Comparison of ENCODE assay signal across 1 cellular context in genomic region chr11:75241036-75241905, GRCh38.
TF ChIP-seq lines count a peak whose summit lies in the region.

No MANE protein-coding gene starts in this region.

TF ChIP-seq in HepG2, 621 proteins besides CTCF, POLR2A, EP300 and RAD21 (continued from another document and continues in another):
- no peak for TF ChIP-seq ZBTB4 (CRISPR knock-in tag; IDR thresholded peaks at IDR 0.05; ENCODE audit: borderline replicate concordance)
- TF ChIP-seq TSC22D2 (CRISPR knock-in tag; IDR thresholded peaks at IDR 0.05; ENCODE audit: borderline replicate concordance), result peak; percentile 41; the same call in 1 of the 2 replicates
- no peak for TF ChIP-seq BORCS8-MEF2B (CRISPR knock-in tag; IDR thresholded peaks at IDR 0.05)
- no peak for TF ChIP-seq MED1 (CRISPR knock-in tag; IDR thresholded peaks at IDR 0.05)
- peak; percentile 59; the same call in 1 of the 2 replicates for TF ChIP-seq MAZ (IDR thresholded peaks at IDR 0.05; ENCODE audit: borderline replicate concordance, low read depth, low read length)
- peak; percentile 80; the same call in 1 of the 2 replicates for TF ChIP-seq MAZ (CRISPR knock-in tag; IDR thresholded peaks at IDR 0.05; ENCODE audit: low read depth)
- TF ChIP-seq, protein P1, sequence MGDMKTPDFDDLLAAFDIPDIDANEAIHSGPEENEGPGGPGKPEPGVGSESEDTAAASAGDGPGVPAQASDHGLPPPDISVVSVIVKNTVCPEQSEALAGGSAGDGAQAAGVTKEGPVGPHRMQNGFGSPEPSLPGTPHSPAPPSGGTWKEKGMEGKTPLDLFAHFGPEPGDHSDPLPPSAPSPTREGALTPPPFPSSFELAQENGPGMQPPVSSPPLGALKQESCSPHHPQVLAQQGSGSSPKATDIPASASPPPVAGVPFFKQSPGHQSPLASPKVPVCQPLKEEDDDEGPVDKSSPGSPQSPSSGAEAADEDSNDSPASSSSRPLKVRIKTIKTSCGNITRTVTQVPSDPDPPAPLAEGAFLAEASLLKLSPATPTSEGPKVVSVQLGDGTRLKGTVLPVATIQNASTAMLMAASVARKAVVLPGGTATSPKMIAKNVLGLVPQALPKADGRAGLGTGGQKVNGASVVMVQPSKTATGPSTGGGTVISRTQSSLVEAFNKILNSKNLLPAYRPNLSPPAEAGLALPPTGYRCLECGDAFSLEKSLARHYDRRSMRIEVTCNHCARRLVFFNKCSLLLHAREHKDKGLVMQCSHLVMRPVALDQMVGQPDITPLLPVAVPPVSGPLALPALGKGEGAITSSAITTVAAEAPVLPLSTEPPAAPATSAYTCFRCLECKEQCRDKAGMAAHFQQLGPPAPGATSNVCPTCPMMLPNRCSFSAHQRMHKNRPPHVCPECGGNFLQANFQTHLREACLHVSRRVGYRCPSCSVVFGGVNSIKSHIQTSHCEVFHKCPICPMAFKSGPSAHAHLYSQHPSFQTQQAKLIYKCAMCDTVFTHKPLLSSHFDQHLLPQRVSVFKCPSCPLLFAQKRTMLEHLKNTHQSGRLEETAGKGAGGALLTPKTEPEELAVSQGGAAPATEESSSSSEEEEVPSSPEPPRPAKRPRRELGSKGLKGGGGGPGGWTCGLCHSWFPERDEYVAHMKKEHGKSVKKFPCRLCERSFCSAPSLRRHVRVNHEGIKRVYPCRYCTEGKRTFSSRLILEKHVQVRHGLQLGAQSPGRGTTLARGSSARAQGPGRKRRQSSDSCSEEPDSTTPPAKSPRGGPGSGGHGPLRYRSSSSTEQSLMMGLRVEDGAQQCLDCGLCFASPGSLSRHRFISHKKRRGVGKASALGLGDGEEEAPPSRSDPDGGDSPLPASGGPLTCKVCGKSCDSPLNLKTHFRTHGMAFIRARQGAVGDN (CRISPR knock-in tag; IDR thresholded peaks at IDR 0.05), result peak; percentile 70
- no peak for TF ChIP-seq ZNF652 (CRISPR knock-in tag; IDR thresholded peaks at IDR 0.05; ENCODE audit: borderline replicate concordance, low read depth)
- TF ChIP-seq ZNF180 (CRISPR knock-in tag; IDR thresholded peaks at IDR 0.05; ENCODE audit: borderline replicate concordance, low read depth), result no peak
- TF ChIP-seq TGIF2 (CRISPR knock-in tag; IDR thresholded peaks at IDR 0.05), result no peak
- TF ChIP-seq SMARCE1 (IDR thresholded peaks at IDR 0.05; ENCODE audit: borderline replicate concordance), result no peak
- peak; percentile 76; the same call in 1 of the 2 replicates for TF ChIP-seq IRX3 (CRISPR knock-in tag; IDR thresholded peaks at IDR 0.05; ENCODE audit: borderline replicate concordance, low read depth)
- no peak for TF ChIP-seq CENPX (CRISPR knock-in tag; IDR thresholded peaks at IDR 0.05)
- TF ChIP-seq, protein P2, sequence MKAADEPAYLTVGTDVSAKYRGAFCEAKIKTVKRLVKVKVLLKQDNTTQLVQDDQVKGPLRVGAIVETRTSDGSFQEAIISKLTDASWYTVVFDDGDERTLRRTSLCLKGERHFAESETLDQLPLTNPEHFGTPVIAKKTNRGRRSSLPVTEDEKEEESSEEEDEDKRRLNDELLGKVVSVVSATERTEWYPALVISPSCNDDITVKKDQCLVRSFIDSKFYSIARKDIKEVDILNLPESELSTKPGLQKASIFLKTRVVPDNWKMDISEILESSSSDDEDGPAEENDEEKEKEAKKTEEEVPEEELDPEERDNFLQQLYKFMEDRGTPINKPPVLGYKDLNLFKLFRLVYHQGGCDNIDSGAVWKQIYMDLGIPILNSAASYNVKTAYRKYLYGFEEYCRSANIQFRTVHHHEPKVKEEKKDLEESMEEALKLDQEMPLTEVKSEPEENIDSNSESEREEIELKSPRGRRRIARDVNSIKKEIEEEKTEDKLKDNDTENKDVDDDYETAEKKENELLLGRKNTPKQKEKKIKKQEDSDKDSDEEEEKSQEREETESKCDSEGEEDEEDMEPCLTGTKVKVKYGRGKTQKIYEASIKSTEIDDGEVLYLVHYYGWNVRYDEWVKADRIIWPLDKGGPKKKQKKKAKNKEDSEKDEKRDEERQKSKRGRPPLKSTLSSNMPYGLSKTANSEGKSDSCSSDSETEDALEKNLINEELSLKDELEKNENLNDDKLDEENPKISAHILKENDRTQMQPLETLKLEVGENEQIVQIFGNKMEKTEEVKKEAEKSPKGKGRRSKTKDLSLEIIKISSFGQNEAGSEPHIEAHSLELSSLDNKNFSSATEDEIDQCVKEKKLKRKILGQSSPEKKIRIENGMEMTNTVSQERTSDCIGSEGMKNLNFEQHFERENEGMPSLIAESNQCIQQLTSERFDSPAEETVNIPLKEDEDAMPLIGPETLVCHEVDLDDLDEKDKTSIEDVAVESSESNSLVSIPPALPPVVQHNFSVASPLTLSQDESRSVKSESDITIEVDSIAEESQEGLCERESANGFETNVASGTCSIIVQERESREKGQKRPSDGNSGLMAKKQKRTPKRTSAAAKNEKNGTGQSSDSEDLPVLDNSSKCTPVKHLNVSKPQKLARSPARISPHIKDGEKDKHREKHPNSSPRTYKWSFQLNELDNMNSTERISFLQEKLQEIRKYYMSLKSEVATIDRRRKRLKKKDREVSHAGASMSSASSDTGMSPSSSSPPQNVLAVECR (CRISPR knock-in tag; IDR thresholded peaks at IDR 0.05; ENCODE audit: borderline replicate concordance), result peak; percentile 43; the same call in 1 of the 2 replicates
- TF ChIP-seq NR1H2 (CRISPR knock-in tag; IDR thresholded peaks at IDR 0.05; ENCODE audit: borderline replicate concordance, low read depth), result no peak
- TF ChIP-seq WIZ (CRISPR knock-in tag; IDR thresholded peaks at IDR 0.05), result no peak
- TF ChIP-seq MATR3 (CRISPR knock-in tag; IDR thresholded peaks at IDR 0.05), result no peak
- TF ChIP-seq, protein P3, sequence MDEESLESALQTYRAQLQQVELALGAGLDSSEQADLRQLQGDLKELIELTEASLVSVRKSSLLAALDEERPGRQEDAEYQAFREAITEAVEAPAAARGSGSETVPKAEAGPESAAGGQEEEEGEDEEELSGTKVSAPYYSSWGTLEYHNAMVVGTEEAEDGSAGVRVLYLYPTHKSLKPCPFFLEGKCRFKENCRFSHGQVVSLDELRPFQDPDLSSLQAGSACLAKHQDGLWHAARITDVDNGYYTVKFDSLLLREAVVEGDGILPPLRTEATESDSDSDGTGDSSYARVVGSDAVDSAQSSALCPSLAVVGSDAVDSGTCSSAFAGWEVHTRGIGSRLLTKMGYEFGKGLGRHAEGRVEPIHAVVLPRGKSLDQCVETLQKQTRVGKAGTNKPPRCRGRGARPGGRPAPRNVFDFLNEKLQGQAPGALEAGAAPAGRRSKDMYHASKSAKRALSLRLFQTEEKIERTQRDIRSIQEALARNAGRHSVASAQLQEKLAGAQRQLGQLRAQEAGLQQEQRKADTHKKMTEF (CRISPR knock-in tag; IDR thresholded peaks at IDR 0.05), result no peak
- no peak for TF ChIP-seq HMG20A (CRISPR knock-in tag; IDR thresholded peaks at IDR 0.05; ENCODE audit: borderline replicate concordance)
- no peak for TF ChIP-seq TAF1 (CRISPR knock-in tag; IDR thresholded peaks at IDR 0.05)
- TF ChIP-seq GLI4 (CRISPR knock-in tag; IDR thresholded peaks at IDR 0.05; ENCODE audit: borderline replicate concordance), result no peak
- no peak for TF ChIP-seq CBX1 (IDR thresholded peaks at IDR 0.05; ENCODE audit: low read depth)
- TF ChIP-seq SMAD9 (CRISPR knock-in tag; IDR thresholded peaks at IDR 0.05), result no peak
- TF ChIP-seq, protein P4, sequence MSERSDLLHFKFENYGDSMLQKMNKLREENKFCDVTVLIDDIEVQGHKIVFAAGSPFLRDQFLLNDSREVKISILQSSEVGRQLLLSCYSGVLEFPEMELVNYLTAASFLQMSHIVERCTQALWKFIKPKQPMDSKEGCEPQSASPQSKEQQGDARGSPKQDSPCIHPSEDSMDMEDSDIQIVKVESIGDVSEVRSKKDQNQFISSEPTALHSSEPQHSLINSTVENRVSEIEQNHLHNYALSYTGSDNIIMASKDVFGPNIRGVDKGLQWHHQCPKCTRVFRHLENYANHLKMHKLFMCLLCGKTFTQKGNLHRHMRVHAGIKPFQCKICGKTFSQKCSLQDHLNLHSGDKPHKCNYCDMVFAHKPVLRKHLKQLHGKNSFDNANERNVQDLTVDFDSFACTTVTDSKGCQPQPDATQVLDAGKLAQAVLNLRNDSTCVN (CRISPR knock-in tag; IDR thresholded peaks at IDR 0.05; ENCODE audit: borderline replicate concordance), result no peak
- no peak for TF ChIP-seq MEIS1 (CRISPR knock-in tag; IDR thresholded peaks at IDR 0.05; ENCODE audit: borderline replicate concordance)
- TF ChIP-seq, protein P5, sequence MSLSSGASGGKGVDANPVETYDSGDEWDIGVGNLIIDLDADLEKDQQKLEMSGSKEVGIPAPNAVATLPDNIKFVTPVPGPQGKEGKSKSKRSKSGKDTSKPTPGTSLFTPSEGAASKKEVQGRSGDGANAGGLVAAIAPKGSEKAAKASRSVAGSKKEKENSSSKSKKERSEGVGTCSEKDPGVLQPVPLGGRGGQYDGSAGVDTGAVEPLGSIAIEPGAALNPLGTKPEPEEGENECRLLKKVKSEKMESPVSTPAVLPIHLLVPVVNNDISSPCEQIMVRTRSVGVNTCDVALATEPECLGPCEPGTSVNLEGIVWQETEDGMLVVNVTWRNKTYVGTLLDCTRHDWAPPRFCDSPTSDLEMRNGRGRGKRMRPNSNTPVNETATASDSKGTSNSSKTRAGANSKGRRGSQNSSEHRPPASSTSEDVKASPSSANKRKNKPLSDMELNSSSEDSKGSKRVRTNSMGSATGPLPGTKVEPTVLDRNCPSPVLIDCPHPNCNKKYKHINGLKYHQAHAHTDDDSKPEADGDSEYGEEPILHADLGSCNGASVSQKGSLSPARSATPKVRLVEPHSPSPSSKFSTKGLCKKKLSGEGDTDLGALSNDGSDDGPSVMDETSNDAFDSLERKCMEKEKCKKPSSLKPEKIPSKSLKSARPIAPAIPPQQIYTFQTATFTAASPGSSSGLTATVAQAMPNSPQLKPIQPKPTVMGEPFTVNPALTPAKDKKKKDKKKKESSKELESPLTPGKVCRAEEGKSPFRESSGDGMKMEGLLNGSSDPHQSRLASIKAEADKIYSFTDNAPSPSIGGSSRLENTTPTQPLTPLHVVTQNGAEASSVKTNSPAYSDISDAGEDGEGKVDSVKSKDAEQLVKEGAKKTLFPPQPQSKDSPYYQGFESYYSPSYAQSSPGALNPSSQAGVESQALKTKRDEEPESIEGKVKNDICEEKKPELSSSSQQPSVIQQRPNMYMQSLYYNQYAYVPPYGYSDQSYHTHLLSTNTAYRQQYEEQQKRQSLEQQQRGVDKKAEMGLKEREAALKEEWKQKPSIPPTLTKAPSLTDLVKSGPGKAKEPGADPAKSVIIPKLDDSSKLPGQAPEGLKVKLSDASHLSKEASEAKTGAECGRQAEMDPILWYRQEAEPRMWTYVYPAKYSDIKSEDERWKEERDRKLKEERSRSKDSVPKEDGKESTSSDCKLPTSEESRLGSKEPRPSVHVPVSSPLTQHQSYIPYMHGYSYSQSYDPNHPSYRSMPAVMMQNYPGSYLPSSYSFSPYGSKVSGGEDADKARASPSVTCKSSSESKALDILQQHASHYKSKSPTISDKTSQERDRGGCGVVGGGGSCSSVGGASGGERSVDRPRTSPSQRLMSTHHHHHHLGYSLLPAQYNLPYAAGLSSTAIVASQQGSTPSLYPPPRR (CRISPR knock-in tag; IDR thresholded peaks at IDR 0.05; ENCODE audit: borderline replicate concordance), result no peak
- TF ChIP-seq JDP2 (CRISPR knock-in tag; IDR thresholded peaks at IDR 0.05; ENCODE audit: borderline replicate concordance), result no peak
- TF ChIP-seq ZNF326 (CRISPR knock-in tag; IDR thresholded peaks at IDR 0.05; ENCODE audit: borderline replicate concordance), result no peak
- no peak for TF ChIP-seq ZNF615 (CRISPR knock-in tag; IDR thresholded peaks at IDR 0.05; ENCODE audit: borderline replicate concordance)
- no peak; the same call in 1 of the 2 replicates for TF ChIP-seq RARA (CRISPR knock-in tag; IDR thresholded peaks at IDR 0.05)
- no peak for TF ChIP-seq ZFP37 (CRISPR knock-in tag; IDR thresholded peaks at IDR 0.05; ENCODE audit: borderline replicate concordance)
- TF ChIP-seq KLF16 (CRISPR knock-in tag; IDR thresholded peaks at IDR 0.05), result no peak
- TF ChIP-seq AKAP8 (CRISPR knock-in tag; IDR thresholded peaks at IDR 0.05), result no peak
- TF ChIP-seq DZIP1 (CRISPR knock-in tag; IDR thresholded peaks at IDR 0.05), result no peak
- no peak for TF ChIP-seq ZNF207 (IDR thresholded peaks at IDR 0.05; ENCODE audit: borderline replicate concordance)
- no peak for TF ChIP-seq ZNF333 (CRISPR knock-in tag; IDR thresholded peaks at IDR 0.05; ENCODE audit: borderline replicate concordance)
- TF ChIP-seq ZNF367 (CRISPR knock-in tag; IDR thresholded peaks at IDR 0.05; ENCODE audit: borderline replicate concordance), result no peak
